7 cellular contexts compared by ENCODE assay signal in the genomic region with DNA sequence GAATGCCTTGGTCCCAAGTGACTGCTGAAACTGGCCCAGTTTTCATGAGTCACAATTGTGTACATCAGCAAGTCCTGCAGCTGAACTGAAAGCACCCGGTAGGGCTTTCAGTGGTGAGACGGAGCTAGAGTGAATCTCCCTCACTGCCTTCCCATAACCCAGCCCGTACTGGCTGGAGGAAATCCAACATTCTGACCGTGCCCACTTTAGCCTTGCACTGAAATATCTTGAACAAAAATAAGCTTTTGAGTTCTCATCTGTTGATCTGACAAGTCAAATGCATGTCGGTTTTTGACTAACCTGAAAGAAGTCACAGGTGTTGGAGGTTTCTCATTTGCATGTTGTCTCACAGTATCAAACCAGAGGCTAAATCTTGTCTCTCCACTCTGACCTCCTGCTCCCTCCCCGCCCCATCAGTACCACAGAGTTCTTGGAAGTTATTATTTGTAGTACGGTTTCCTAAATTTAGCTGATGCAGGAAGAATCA. TPM values are rescaled to one million over a fixed set of nuclear protein-coding genes. Genes with fewer than 3 reads are reported as not detected.
DNase-seq lines count a peak whose midpoint lies in the region; ATAC-seq, FAIRE-seq and TF ChIP-seq lines count a peak whose summit lies in the region.

No MANE protein-coding gene starts in this region.

- peaks cover 0 to 8% (median 0%) of the 10 kb centered on the region in 9 donors for H3K36me3 ChIP-seq in heart right ventricle
- H3K36me3 ChIP-seq in HAP-1 (replicated peaks) = no peaks in the 10 kb centered on the region; the same call in 1 of the 2 replicates

- H3K4me3 ChIP-seq in heart right ventricle (no peak overlapping the region), HAP-1 (no peak overlapping the region)

- H3K4me1 ChIP-seq in heart right ventricle = peaks cover 2 to 60% (median 43%) of the 10 kb centered on the region in 9 donors
- no peaks in the 10 kb centered on the region for H3K4me1 ChIP-seq in HAP-1

- in situ Hi-C loops in HAP-1 (cut with MboI; ENCODE audit: low sequenced_read_pairs) = no loop called here

- H3K36me3 Mint-ChIP-seq in activated T-helper 1 cell treated with anti-CD3 and anti-CD28 coated beads, Interleukin-12 subunit alpha, Interleukin-12 subunit beta, Interleukin-2, Interleukin-4 antibody, amounts not matched to agents 30 ng/mL and 10 ng/mL and 1 ng/mL, durations not matched to agents 14 hours and 24 hours and 36 hours (ENCODE audit: low read depth) = peaks cover 5% of the 10 kb centered on the region

- no peak overlapping the region for H3K27ac Mint-ChIP-seq in activated T-helper 1 cell treated with anti-CD3 and anti-CD28 coated beads, Interleukin-12 subunit alpha, Interleukin-12 subunit beta, Interleukin-2, Interleukin-4 antibody, amounts not matched to agents 30 ng/mL and 10 ng/mL and 1 ng/mL, durations not matched to agents 14 hours and 24 hours and 36 hours

- intact Hi-C loops in heart right ventricle (cut with DNase I) = no loop called here
- intact Hi-C loops in activated T-helper 1 cell treated with anti-CD3 and anti-CD28 coated beads, Interleukin-12 subunit alpha, Interleukin-12 subunit beta, Interleukin-2, Interleukin-4 antibody, amounts not matched to agents 30 ng/mL and 10 ng/mL and 1 ng/mL, durations not matched to agents 14 hours and 24 hours and 36 hours (cut with micrococcal nuclease) = no loop called here

- ATAC-seq in GM18870 (IDR thresholded peaks at IDR 0.05; ENCODE audit: unreplicated experiment) = peak; percentile 65
- peak; percentile 80 for ATAC-seq in HG02610 (IDR thresholded peaks at IDR 0.05; ENCODE audit: unreplicated experiment)
- ATAC-seq in heart right ventricle = peak in 7 of 8 donors; percentile 59 to 87 (median 73)

- H3K9me3 Mint-ChIP-seq in activated T-helper 1 cell treated with anti-CD3 and anti-CD28 coated beads, Interleukin-12 subunit alpha, Interleukin-12 subunit beta, Interleukin-2, Interleukin-4 antibody, amounts not matched to agents 30 ng/mL and 10 ng/mL and 1 ng/mL, durations not matched to agents 14 hours and 24 hours and 36 hours = no peaks in the 10 kb centered on the region

- no peaks in the 10 kb centered on the region for H3K27me3 Mint-ChIP-seq in activated T-helper 1 cell treated with anti-CD3 and anti-CD28 coated beads, Interleukin-12 subunit alpha, Interleukin-12 subunit beta, Interleukin-2, Interleukin-4 antibody, amounts not matched to agents 30 ng/mL and 10 ng/mL and 1 ng/mL, durations not matched to agents 14 hours and 24 hours and 36 hours (ENCODE audit: insufficient read depth)

- 40 to 41% methylated on average over 7 of the region's 7 CpGs for WGBS in heart right ventricle, 2 donors

- H3K4me3 Mint-ChIP-seq in activated T-helper 1 cell treated with anti-CD3 and anti-CD28 coated beads, Interleukin-12 subunit alpha, Interleukin-12 subunit beta, Interleukin-2, Interleukin-4 antibody, amounts not matched to agents 30 ng/mL and 10 ng/mL and 1 ng/mL, durations not matched to agents 14 hours and 24 hours and 36 hours = no peak overlapping the region

- no peak for TF ChIP-seq CTCF in heart right ventricle (IDR thresholded peaks at IDR 0.05)

- H3K4me1 Mint-ChIP-seq in activated T-helper 1 cell treated with anti-CD3 and anti-CD28 coated beads, Interleukin-12 subunit alpha, Interleukin-12 subunit beta, Interleukin-2, Interleukin-4 antibody, amounts not matched to agents 30 ng/mL and 10 ng/mL and 1 ng/mL, durations not matched to agents 14 hours and 24 hours and 36 hours (ENCODE audit: low read depth) = no peaks in the 10 kb centered on the region

- DNase-seq in RCC 7860 (ENCODE audit: low spot score) = peak; percentile 34
- peak in 1 of 2 donors; percentile 36 for DNase-seq in heart right ventricle
- no peak for DNase-seq in activated T-helper 1 cell treated with anti-CD3 and anti-CD28 coated beads, Interleukin-12 subunit alpha, Interleukin-12 subunit beta, Interleukin-2, Interleukin-4 antibody, amounts not matched to agents 30 ng/mL and 10 ng/mL and 1 ng/mL, durations not matched to agents 14 hours and 24 hours and 36 hours (ENCODE audit: low spot score)
- DNase-seq in HAP-1 (ENCODE audit: low spot score in 2 of 2) = no peak
- no peak for DNase-seq in UCSD-AML1 (lab: John Stamatoyannopoulos, UW; ENCODE audit: unreplicated experiment)

- FAIRE-seq in RCC 7860 (lab: Jason Lieb, UNC) = no peak

- H3K27me3 ChIP-seq in heart right ventricle = no peaks in the 10 kb centered on the region
- H3K27me3 ChIP-seq in HAP-1 (ENCODE audit: low read depth) = no peaks in the 10 kb centered on the region

- peak overlapping the region in 1 of 10 donors; percentile 32 for H3K27ac ChIP-seq in heart right ventricle

- H3K9me3 ChIP-seq in heart right ventricle = no peaks in the 10 kb centered on the region
- H3K9me3 ChIP-seq in HAP-1 = peaks cover 27% of the 10 kb centered on the region

RNA-seq across cellular contexts. Expression of a gene that starts 35.9 kb away (rescaled TPM):
- total RNA-seq in heart right ventricle = 10 to 100 TPM; 43.4 to 70.4 (median 52.5) TPM
- polyA plus RNA-seq in heart right ventricle = 10 to 100 TPM; 32.0 to 37.1 TPM
- total RNA-seq in activated T-helper 1 cell treated with anti-CD3 and anti-CD28 coated beads, Interleukin-12 subunit alpha, Interleukin-12 subunit beta, Interleukin-2, Interleukin-4 antibody, amounts not matched to agents 30 ng/mL and 10 ng/mL and 1 ng/mL, durations not matched to agents 14 hours and 24 hours and 36 hours = 22.0 and 22.1 TPM in 2 replicates
